ENCODE assay signal across 1 cellular context in the genomic region with DNA sequence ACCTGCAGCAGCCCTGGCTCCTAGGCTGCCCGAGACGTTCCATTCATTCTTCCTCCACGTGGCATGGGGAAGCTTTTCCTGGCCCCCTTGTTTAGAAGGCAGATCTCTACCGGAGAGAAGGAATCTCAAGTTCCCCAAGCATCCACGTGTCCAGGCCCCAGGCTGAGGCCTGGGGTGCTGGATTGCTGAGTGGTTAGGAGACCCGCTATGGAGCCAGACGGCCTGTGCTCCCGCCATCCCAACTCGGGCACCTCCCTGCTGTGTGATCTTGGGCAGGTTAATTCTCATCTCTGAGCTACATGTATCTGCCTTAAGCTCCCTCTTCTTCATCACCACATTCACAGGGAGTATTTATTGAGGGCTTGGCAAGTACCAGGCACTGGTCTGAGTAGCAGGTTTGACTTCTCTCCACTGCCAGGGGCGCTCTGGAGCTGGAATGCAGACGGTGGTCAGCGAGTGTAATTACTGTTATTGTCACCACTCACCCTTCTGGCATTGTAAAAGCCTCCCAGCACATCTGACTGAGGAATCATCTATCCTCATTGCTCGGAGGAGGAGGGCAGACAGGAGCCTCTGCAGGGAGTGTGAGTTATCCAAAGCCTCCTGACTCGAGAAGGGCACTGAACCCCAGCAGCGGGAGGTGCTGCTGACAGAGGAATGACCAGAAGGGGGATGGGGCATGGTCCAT.
A peak's percentile ranks its signal among the peaks of the same experiment; 100 is the strongest.
TF ChIP-seq lines count a peak whose summit lies in the region.

No MANE protein-coding gene starts in this region.

TF ChIP-seq in K562, 482 proteins besides CTCF, POLR2A, EP300 and RAD21 (continued from another document):
- TF ChIP-seq, protein P1, sequence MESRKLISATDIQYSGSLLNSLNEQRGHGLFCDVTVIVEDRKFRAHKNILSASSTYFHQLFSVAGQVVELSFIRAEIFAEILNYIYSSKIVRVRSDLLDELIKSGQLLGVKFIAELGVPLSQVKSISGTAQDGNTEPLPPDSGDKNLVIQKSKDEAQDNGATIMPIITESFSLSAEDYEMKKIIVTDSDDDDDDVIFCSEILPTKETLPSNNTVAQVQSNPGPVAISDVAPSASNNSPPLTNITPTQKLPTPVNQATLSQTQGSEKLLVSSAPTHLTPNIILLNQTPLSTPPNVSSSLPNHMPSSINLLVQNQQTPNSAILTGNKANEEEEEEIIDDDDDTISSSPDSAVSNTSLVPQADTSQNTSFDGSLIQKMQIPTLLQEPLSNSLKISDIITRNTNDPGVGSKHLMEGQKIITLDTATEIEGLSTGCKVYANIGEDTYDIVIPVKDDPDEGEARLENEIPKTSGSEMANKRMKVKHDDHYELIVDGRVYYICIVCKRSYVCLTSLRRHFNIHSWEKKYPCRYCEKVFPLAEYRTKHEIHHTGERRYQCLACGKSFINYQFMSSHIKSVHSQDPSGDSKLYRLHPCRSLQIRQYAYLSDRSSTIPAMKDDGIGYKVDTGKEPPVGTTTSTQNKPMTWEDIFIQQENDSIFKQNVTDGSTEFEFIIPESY (CRISPR knock-in tag; IDR thresholded peaks at IDR 0.05), result peak; percentile 87
- TF ChIP-seq SOX6 (IDR thresholded peaks at IDR 0.05), result no peak
- no peak for TF ChIP-seq ZNF217 (CRISPR knock-in tag; IDR thresholded peaks at IDR 0.05)
- no peak for TF ChIP-seq PCBP2 (IDR thresholded peaks at IDR 0.05; ENCODE audit: low read depth, low read length, poor library complexity, severe bottlenecking)
TF ChIP-seq in K562: peak in this region for 1.
